ENCODE assay signal across 9 cellular contexts in genomic region chr11:4606231-4607015, GRCh38. TPM values are rescaled to one million over a fixed set of nuclear protein-coding genes. Genes with fewer than 3 reads are reported as not detected.
DNase-seq lines count a peak whose midpoint lies in the region; ATAC-seq and TF ChIP-seq lines count a peak whose summit lies in the region.
"Had no signal": no experiment of that assay in that cellular context is flagged by ENCODE, and none has a peak within 500 bp of the region (broad histone marks: within the 10 kb centered on the region; RNA-seq: fewer than 3 reads in every experiment).

No MANE protein-coding gene starts in this region.

- TF ChIP-seq CTCF in coronary artery (IDR thresholded peaks at IDR 0.05), result no peak

- peak overlapping the region in 1 of 2 donors; percentile 87 for H3K27ac ChIP-seq in coronary artery

- no peaks in the 10 kb centered on the region for H3K9me3 ChIP-seq in neuron (ENCODE audit: low read length)
- H3K9me3 ChIP-seq in T-helper 17 cell (ENCODE audit: control insufficient read depth, low read length, poor library complexity, severe bottlenecking), result no peaks in the 10 kb centered on the region

- peaks cover 27% of the 10 kb centered on the region for H3K4me1 Mint-ChIP-seq in T-helper 17 cell

- H3K36me3 ChIP-seq in neuron (ENCODE audit: insufficient read depth, low read length), result peaks cover 22% of the 10 kb centered on the region

- no peak for ATAC-seq in T-helper 17 cell

- DNase-seq in DMS153 (lab: John Stamatoyannopoulos, UW) (peak; percentile 89), NCI-H1092 treated with DMSO at 0.1 percent for 48 hours (lab: John Stamatoyannopoulos, UW) (peak; percentile 57), coronary artery (ENCODE audit: low spot score) (no peak), T-helper 17 cell (no peak), NCI-H1930 (lab: John Stamatoyannopoulos, UW) (no peak), iPS-NIHi11 (ENCODE audit: low spot score) (no peak)
- DNase-seq in activated CD8-positive, alpha-beta memory T cell treated with anti-CD3 and anti-CD28 coated beads for 24 hours, result no peak

- no peaks in the 10 kb centered on the region for H3K27me3 Mint-ChIP-seq in T-helper 17 cell

- peak overlapping the region; percentile 72 for H3K4me3 ChIP-seq in coronary artery
- H3K4me3 ChIP-seq in neuron (ENCODE audit: low read length), result peak overlapping the region; percentile 78

- H3K36me3 Mint-ChIP-seq in T-helper 17 cell (ENCODE audit: low read depth), result peaks cover 7% of the 10 kb centered on the region

- H3K27ac Mint-ChIP-seq in T-helper 17 cell, result no peak overlapping the region

- H3K4me1 ChIP-seq in neuron (ENCODE audit: insufficient read depth, low read length), result peaks cover 8% of the 10 kb centered on the region

- no peaks in the 10 kb centered on the region for H3K27me3 ChIP-seq in neuron (ENCODE audit: insufficient read depth, low read length)

- no peak overlapping the region for H2AFZ ChIP-seq in neuron (ENCODE audit: low read depth, low read length)

- H3K4me3 Mint-ChIP-seq in T-helper 17 cell, result no peak overlapping the region

RNA-seq across cellular contexts. Expression of gene TRIM68, which starts 1.6 kb away (rescaled TPM):
- total RNA-seq in T-helper 17 cell, result 1 to 10 TPM; 6.1 TPM

RNA-seq across cellular contexts. Expression of gene OR52I1, which starts 12.6 kb away (rescaled TPM):
- not detected for total RNA-seq in T-helper 17 cell
- total RNA-seq: activated CD8-positive, alpha-beta memory T cell treated with anti-CD3 and anti-CD28 coated beads for 36 hours had no signal

RNA-seq across cellular contexts. Expression of gene OR52I2, which starts 24.9 kb away (rescaled TPM):
- total RNA-seq in T-helper 17 cell, result not detected
- total RNA-seq: activated CD8-positive, alpha-beta memory T cell treated with anti-CD3 and anti-CD28 coated beads for 36 hours had no signal

RNA-seq across cellular contexts. Expression of gene OR51D1, which starts 30.9 kb away (rescaled TPM):
- total RNA-seq in T-helper 17 cell, result not detected
- total RNA-seq: activated CD8-positive, alpha-beta memory T cell treated with anti-CD3 and anti-CD28 coated beads for 36 hours had no signal

RNA-seq across cellular contexts. Expression of gene OR51E1, which starts 37.4 kb away (rescaled TPM):
- not detected for total RNA-seq in T-helper 17 cell
- total RNA-seq: activated CD8-positive, alpha-beta memory T cell treated with anti-CD3 and anti-CD28 coated beads for 36 hours had no signal

Comparison
In these comparisons a context has a peak if more than half of its experiments do, and no peak if none do; other contexts are left out.
1. DNase-seq: peak in DMS153 (single experiment) and NCI-H1092 treated with DMSO at 0.1 percent for 48 hours (single experiment); none in coronary artery (single experiment), T-helper 17 cell (0 of 3), NCI-H1930 (0 of 2), activated CD8-positive, alpha-beta memory T cell treated with anti-CD3 and anti-CD28 coated beads for 24 hours (single experiment) and iPS-NIHi11 (single experiment).